27 cellular contexts compared by ENCODE assay signal in the genomic region with DNA sequence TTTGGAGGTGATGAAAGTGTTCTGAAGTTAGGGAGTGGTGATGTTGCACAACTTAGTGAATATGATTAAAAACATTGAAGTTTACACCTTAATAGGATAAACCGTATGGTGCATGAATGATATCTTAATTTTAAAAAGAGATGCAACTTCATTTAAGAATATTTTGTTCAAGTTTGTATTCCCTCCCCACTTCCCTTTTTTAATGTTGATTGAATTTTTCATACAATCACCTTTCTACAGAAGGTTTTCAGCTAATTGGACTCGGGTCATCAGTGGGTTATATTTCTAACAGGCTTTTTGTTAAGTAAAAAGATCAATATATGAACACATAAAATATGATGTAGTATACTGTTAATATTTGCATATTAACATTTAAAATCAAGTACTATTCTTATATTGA.
"Had no signal": no experiment of that assay in that cellular context is flagged by ENCODE, and none has a peak within 500 bp of the region (broad histone marks: within the 10 kb centered on the region; RNA-seq: fewer than 3 reads in every experiment).

No MANE protein-coding gene starts in this region.

- H3K4me1 ChIP-seq: esophagus muscularis mucosa, left lung, prostate gland, right atrium auricular region, sigmoid colon, upper lobe of left lung had no signal

- H3K4me3 Mint-ChIP-seq: naive thymus-derived CD4-positive, alpha-beta T cell; nephron progenitor cell; stimulated activated memory B cell treated with anti-CD40 and anti-IgM and Interleukin-4, amounts not matched to agents 10 μg/mL and 1 μg/mL and 100 μg/mL, for 72 hours; stimulated activated naive CD8-positive, alpha-beta T cell treated with anti-CD3 and anti-CD28 coated beads, Interleukin-15, Interleukin-2, amounts not matched to agents 100 ng/mL and 50 ng/mL, for 24 hours had no signal

- H3K27ac Mint-ChIP-seq: nephron progenitor cell; stimulated activated memory B cell treated with anti-CD40 and anti-IgM and Interleukin-4, amounts not matched to agents 10 μg/mL and 1 μg/mL and 100 μg/mL, for 72 hours; stimulated activated naive CD8-positive, alpha-beta T cell treated with anti-CD3 and anti-CD28 coated beads, Interleukin-15, Interleukin-2, amounts not matched to agents 100 ng/mL and 50 ng/mL, for 24 hours had no signal

- H3K9me3 ChIP-seq: esophagus muscularis mucosa, heart right ventricle, prostate gland, right atrium auricular region, sigmoid colon, thoracic aorta, tibial nerve, upper lobe of left lung had no signal

- H3K9me3 Mint-ChIP-seq: nephron progenitor cell; stimulated activated memory B cell treated with anti-CD40 and anti-IgM and Interleukin-4, amounts not matched to agents 10 μg/mL and 1 μg/mL and 100 μg/mL, for 72 hours; stimulated activated naive CD8-positive, alpha-beta T cell treated with anti-CD3 and anti-CD28 coated beads, Interleukin-15, Interleukin-2, amounts not matched to agents 100 ng/mL and 50 ng/mL, for 24 hours had no signal

- FAIRE-seq: endothelial cell of umbilical vein, urothelium cell line had no signal

- DNase-seq: dermis blood vessel endothelial cell; effector memory CD4-positive, alpha-beta T cell; foreskin melanocyte; glutamatergic neuron; heart right ventricle; hippocampal formation; left cardiac atrium; left lung; mesendoderm; midbrain; naive thymus-derived CD4-positive, alpha-beta T cell; nephron progenitor cell; nucleus accumbens; sigmoid colon; spleen; stimulated activated CD4-positive, alpha-beta T cell treated with anti-CD3 and anti-CD28 coated beads, Interleukin-4, amount 100 ng/mL, for 4 hours; upper lobe of left lung had no signal

- H3K27ac ChIP-seq: coronary artery, esophagus muscularis mucosa, heart right ventricle, left lung, prostate gland, right atrium auricular region, sigmoid colon, spleen, thoracic aorta, tibial nerve, upper lobe of left lung had no signal

- ATAC-seq: heart right ventricle; left cardiac atrium; left lung; naive thymus-derived CD4-positive, alpha-beta T cell; stimulated activated memory B cell treated with anti-CD40 and anti-IgM and Interleukin-4, amounts not matched to agents 10 μg/mL and 1 μg/mL and 100 μg/mL, for 72 hours had no signal

- H3K27me3 ChIP-seq: esophagus muscularis mucosa, heart right ventricle, left lung, right atrium auricular region, sigmoid colon, spleen, tibial nerve, upper lobe of left lung had no signal

- H3K27me3 Mint-ChIP-seq: stimulated activated memory B cell treated with anti-CD40 and anti-IgM and Interleukin-4, amounts not matched to agents 10 μg/mL and 1 μg/mL and 100 μg/mL, for 72 hours; stimulated activated naive CD8-positive, alpha-beta T cell treated with anti-CD3 and anti-CD28 coated beads, Interleukin-15, Interleukin-2, amounts not matched to agents 100 ng/mL and 50 ng/mL, for 24 hours had no signal

- H3K36me3 ChIP-seq: esophagus muscularis mucosa, heart right ventricle, left lung, prostate gland, right atrium auricular region, sigmoid colon, spleen, thoracic aorta, tibial nerve, upper lobe of left lung had no signal

- H3K4me3 ChIP-seq: coronary artery, esophagus muscularis mucosa, heart right ventricle, left lung, prostate gland, right atrium auricular region, sigmoid colon, spleen, thoracic aorta, tibial nerve, upper lobe of left lung had no signal
